9 cellular contexts compared by ENCODE assay signal in the genomic region with DNA sequence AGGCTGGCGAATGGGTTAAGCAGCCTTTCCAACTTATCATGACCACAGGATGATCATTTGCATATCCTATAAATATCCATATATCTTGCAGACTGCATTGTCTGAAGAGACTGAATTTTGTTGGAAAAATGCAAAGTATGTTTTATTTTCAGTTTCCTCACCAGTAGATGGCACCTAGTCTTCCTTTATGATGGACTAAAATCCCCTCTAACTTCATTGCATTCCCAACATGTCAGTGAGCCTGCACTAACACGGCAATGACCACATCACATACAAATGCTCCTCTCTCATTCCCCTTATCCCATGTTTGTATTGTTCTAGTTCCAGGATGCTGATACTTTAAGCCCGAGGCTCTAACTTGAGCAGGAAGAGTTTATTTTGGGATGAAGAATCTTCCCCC. TPM values are rescaled to one million over a fixed set of nuclear protein-coding genes. Genes with fewer than 3 reads are reported as not detected.
DNase-seq lines count a peak whose midpoint lies in the region; ATAC-seq and TF ChIP-seq lines count a peak whose summit lies in the region.
"Had no signal": no experiment of that assay in that cellular context is flagged by ENCODE, and none has a peak within 500 bp of the region (broad histone marks: within the 10 kb centered on the region; RNA-seq: fewer than 3 reads in every experiment).

No MANE protein-coding gene starts in this region.

- peaks cover 7% of the 10 kb centered on the region for H3K4me1 Mint-ChIP-seq in type B pancreatic cell (ENCODE audit: unreplicated experiment)
- H3K4me1 Mint-ChIP-seq: central memory CD8-positive, alpha-beta T cell had no signal

- intact Hi-C loops in left ventricle myocardium superior (cut with micrococcal nuclease): no loop called here

- H3K36me3 Mint-ChIP-seq in type B pancreatic cell: no peaks in the 10 kb centered on the region

- ATAC-seq in left ventricle myocardium superior (peak; percentile 53), HG02870 (IDR thresholded peaks at IDR 0.05; ENCODE audit: unreplicated experiment) (no peak)

- peak; percentile 28 for TF ChIP-seq CTCF in AG09319 (IDR thresholded peaks at IDR 0.05; ENCODE audit: low read depth, low read length)
- TF ChIP-seq CTCF in type B pancreatic cell (conservative IDR thresholded peaks at IDR 0.05): peak; percentile 62

- no peak overlapping the region for H3K27ac Mint-ChIP-seq in type B pancreatic cell

- H3K4me3 Mint-ChIP-seq in type B pancreatic cell: no peak overlapping the region
- H3K4me3 Mint-ChIP-seq: central memory CD8-positive, alpha-beta T cell had no signal

- DNase-seq in AG09319 (ENCODE audit: extremely low read depth, low read depth) (peak; percentile 7), HT-29 (ENCODE audit: low spot score) (peak; percentile 68), SW480 (ENCODE audit: low spot score) (peak; percentile 63), left ventricle myocardium superior (no peak), type B pancreatic cell (ENCODE audit: extremely low spot score, unreplicated experiment) (no peak), C1 segment of cervical spinal cord (lab: John Stamatoyannopoulos, UW) (no peak)
- DNase-seq in activated naive CD4-positive, alpha-beta T cell treated with anti-CD3 and anti-CD28 coated beads, Interleukin-2, amount 50 U/mL, for 16 hours: no peak

- H3K9me3 Mint-ChIP-seq in type B pancreatic cell: peaks cover 4% of the 10 kb centered on the region
- H3K9me3 Mint-ChIP-seq: central memory CD8-positive, alpha-beta T cell had no signal

- peaks cover 13% of the 10 kb centered on the region for H3K27me3 Mint-ChIP-seq in type B pancreatic cell

RNA-seq across cellular contexts. Expression of a gene that starts 24.7 kb away (rescaled TPM):
- total RNA-seq in HT-29 (2014; rRNA removed; shearing (Covaris generic)): 0.10 TPM in 1 of 2 replicates, not detected in the other
- total RNA-seq in left ventricle myocardium superior (3.9 TPM), type B pancreatic cell (ENCODE audit: low replicate concordance) (5.2 and 18.0 TPM in 2 replicates)

Comparison
In these comparisons a context has a peak if more than half of its experiments do, and no peak if none do; other contexts are left out.
1. DNase-seq: peak in AG09319 (single experiment), HT-29 (single experiment) and SW480 (single experiment); none in left ventricle myocardium superior (single experiment), type B pancreatic cell (single experiment), C1 segment of cervical spinal cord (0 of 14) and activated naive CD4-positive, alpha-beta T cell treated with anti-CD3 and anti-CD28 coated beads, Interleukin-2, amount 50 U/mL, for 16 hours (single experiment).